25 cellular contexts compared by ENCODE assay signal in the genomic region with DNA sequence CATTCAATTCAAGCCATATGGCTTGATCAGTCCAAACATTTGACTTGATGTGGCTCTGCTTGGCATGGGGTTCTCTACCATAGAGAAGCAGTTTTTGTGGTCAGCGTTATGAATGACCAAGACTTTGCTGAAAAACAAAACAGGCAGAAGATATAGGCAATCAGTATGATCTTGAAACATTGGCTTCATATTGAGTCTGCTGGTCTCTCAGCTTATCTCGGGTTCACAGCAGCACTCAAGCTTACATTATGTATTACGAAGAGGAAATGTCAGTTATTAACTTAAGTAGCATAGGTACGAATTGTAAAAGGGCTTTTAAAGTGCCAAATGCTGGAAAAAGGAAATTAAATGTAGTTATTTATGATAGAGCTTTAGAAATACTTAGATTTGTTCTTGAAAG.
"Had no signal": no experiment of that assay in that cellular context is flagged by ENCODE, and none has a peak within 500 bp of the region (broad histone marks: within the 10 kb centered on the region; RNA-seq: fewer than 3 reads in every experiment).

No MANE protein-coding gene starts in this region.

- H3K4me3 Mint-ChIP-seq: dendritic cell treated with granulocyte-macrophage colony-stimulating factor and Interleukin-4, amounts not matched to agents 40 ng/mL and 50 ng/mL, for 4 days; memory B cell; natural killer cell treated with Interleukin-12 subunit alpha and Interleukin-12 subunit beta and Interleukin-15 and Interleukin-18, amount 100 ng/mL, for 72 hours; neural progenitor cell; stimulated activated effector memory CD8-positive, alpha-beta T cell treated with anti-CD3 and anti-CD28 coated beads, Interleukin-12 subunit alpha, Interleukin-12 subunit beta, amount 100 ng/mL, for 72 hours; stimulated activated naive CD8-positive, alpha-beta T cell treated with anti-CD3 and anti-CD28 coated beads, Interleukin-15, Interleukin-2, amounts not matched to agents 100 ng/mL and 50 ng/mL, for 24 hours had no signal

- ATAC-seq: left cardiac atrium; lower lobe of right lung; natural killer cell treated with Interleukin-12 subunit alpha and Interleukin-12 subunit beta and Interleukin-15 and Interleukin-18, amount 100 ng/mL, for 72 hours; pancreas; right cardiac atrium; stimulated activated effector memory CD8-positive, alpha-beta T cell treated with anti-CD3 and anti-CD28 coated beads, Interleukin-12 subunit alpha, Interleukin-12 subunit beta, amount 100 ng/mL, for 72 hours had no signal

- FAIRE-seq: endothelial cell of umbilical vein, kidney had no signal

- H3K4me3 ChIP-seq: hepatocyte, left ventricle myocardium inferior, lower lobe of right lung, neural progenitor cell, pancreas, smooth muscle cell, tibial artery, upper lobe of left lung, uterus had no signal

- H3K4me1 Mint-ChIP-seq: memory B cell; neural progenitor cell; stimulated activated effector memory CD8-positive, alpha-beta T cell treated with anti-CD3 and anti-CD28 coated beads, Interleukin-12 subunit alpha, Interleukin-12 subunit beta, amount 100 ng/mL, for 72 hours had no signal

- DNase-seq: foreskin melanocyte; head of caudate nucleus; kidney; left cardiac atrium; left ventricle myocardium inferior; lower lobe of right lung; midbrain; nucleus accumbens; pancreas; right cardiac atrium; stimulated activated CD4-positive, alpha-beta T cell treated with anti-CD3 and anti-CD28 coated beads, Interleukin-4, amount 100 ng/mL, for 1 hour; stimulated activated CD8-positive, alpha-beta memory T cell treated with anti-CD3 and anti-CD28 coated beads, Interleukin-4, amount 100 ng/mL, for 48 hours; tibial artery; upper lobe of left lung; uterus had no signal

- H3K9me3 Mint-ChIP-seq: dendritic cell treated with granulocyte-macrophage colony-stimulating factor and Interleukin-4, amounts not matched to agents 40 ng/mL and 50 ng/mL, for 4 days; memory B cell; natural killer cell treated with Interleukin-12 subunit alpha and Interleukin-12 subunit beta and Interleukin-15 and Interleukin-18, amount 100 ng/mL, for 72 hours; stimulated activated effector memory CD8-positive, alpha-beta T cell treated with anti-CD3 and anti-CD28 coated beads, Interleukin-12 subunit alpha, Interleukin-12 subunit beta, amount 100 ng/mL, for 72 hours; stimulated activated naive CD8-positive, alpha-beta T cell treated with anti-CD3 and anti-CD28 coated beads, Interleukin-15, Interleukin-2, amounts not matched to agents 100 ng/mL and 50 ng/mL, for 24 hours had no signal

- H3K36me3 Mint-ChIP-seq: memory B cell; natural killer cell treated with Interleukin-12 subunit alpha and Interleukin-12 subunit beta and Interleukin-15 and Interleukin-18, amount 100 ng/mL, for 72 hours; neural progenitor cell; stimulated activated effector memory CD8-positive, alpha-beta T cell treated with anti-CD3 and anti-CD28 coated beads, Interleukin-12 subunit alpha, Interleukin-12 subunit beta, amount 100 ng/mL, for 72 hours had no signal

- H3K27me3 Mint-ChIP-seq: dendritic cell treated with granulocyte-macrophage colony-stimulating factor and Interleukin-4, amounts not matched to agents 40 ng/mL and 50 ng/mL, for 4 days; memory B cell; progenitor cell of endocrine pancreas; stimulated activated naive CD8-positive, alpha-beta T cell treated with anti-CD3 and anti-CD28 coated beads, Interleukin-15, Interleukin-2, amounts not matched to agents 100 ng/mL and 50 ng/mL, for 24 hours had no signal

- H3K27ac Mint-ChIP-seq: dendritic cell treated with granulocyte-macrophage colony-stimulating factor and Interleukin-4, amounts not matched to agents 40 ng/mL and 50 ng/mL, for 4 days; memory B cell; natural killer cell treated with Interleukin-12 subunit alpha and Interleukin-12 subunit beta and Interleukin-15 and Interleukin-18, amount 100 ng/mL, for 72 hours; neural progenitor cell; progenitor cell of endocrine pancreas; stimulated activated effector memory CD8-positive, alpha-beta T cell treated with anti-CD3 and anti-CD28 coated beads, Interleukin-12 subunit alpha, Interleukin-12 subunit beta, amount 100 ng/mL, for 72 hours; stimulated activated naive CD8-positive, alpha-beta T cell treated with anti-CD3 and anti-CD28 coated beads, Interleukin-15, Interleukin-2, amounts not matched to agents 100 ng/mL and 50 ng/mL, for 24 hours had no signal
